In the genomic region with DNA sequence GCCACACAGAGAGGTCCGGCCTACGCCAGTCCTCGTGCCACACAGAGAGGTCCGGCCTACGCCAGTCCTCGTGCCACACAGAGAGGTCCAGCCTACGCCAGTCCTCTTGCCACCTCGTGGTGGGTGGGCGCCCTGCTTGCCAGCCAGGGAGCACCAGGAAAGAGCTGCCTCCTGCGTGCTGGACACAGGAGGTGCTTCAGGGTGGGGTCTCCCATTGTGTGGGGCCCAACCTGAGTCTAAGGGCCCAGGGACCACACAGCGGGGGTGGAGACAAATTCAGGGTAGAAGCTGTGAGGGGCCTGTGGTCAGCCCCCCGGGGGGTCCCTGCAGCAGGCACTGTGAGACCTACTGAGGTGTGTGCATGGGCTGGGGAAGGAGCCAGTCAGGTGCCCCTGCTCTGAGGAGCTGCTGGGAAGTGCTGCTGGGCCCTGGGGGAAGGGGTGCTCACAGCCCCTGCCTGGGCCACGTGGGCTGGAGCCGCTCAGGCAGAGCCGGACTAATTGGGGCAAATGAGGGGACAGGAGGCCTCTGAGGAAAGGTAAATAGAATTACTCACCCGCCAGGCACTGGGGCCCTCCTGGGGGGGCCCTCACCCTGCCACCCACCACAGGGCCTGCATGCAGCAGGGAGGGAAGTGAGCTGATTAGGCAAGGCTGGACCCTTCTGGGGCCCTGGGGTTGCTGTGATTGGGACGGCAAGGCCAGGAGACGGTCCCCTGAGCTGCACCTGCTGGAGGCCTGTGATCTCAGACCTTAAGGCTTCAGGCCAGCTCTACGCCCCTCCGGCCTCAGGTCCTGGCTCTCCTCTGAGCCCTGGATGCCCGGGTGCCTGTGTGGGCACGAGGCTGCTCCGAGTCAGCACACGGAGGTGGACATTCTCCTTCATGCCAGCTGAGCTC, we compare ENCODE assay signal across 12 cellular contexts. TPM values are rescaled to one million over a fixed set of nuclear protein-coding genes. Genes with fewer than 3 reads are reported as not detected.
DNase-seq lines count a peak whose midpoint lies in the region; ATAC-seq and TF ChIP-seq lines count a peak whose summit lies in the region.
"Had no signal": no experiment of that assay in that cellular context is flagged by ENCODE, and none has a peak within 500 bp of the region (broad histone marks: within the 10 kb centered on the region; RNA-seq: fewer than 3 reads in every experiment).

No MANE protein-coding gene starts in this region.

- H3K27me3 ChIP-seq in MM.1S (replicated peaks; ENCODE audit: insufficient read depth, low read length) (peaks cover 62% of the 10 kb centered on the region), PC-9 (ENCODE audit: insufficient read depth, low read depth) (0 out of 2 replicates have a peak, but pooled peaks cover 2% of the 10 kb centered on the region), neuronal stem cell (ENCODE audit: control insufficient read depth in 3 of 3, insufficient read depth in 3 of 3, low read depth in 1 of 3, low read length in 3 of 3) (peaks cover 0 to 15% (median 0%) of the 10 kb centered on the region in 3 experiments), tibial nerve (peaks cover 0 to 59% of the 10 kb centered on the region in 2 donors)

- POLR2A ChIA-PET in PC-9 (lab: Charles Lee; ENCODE audit: unreplicated experiment): interaction anchor here (0.7 kb wide), 1 partner anchor 10 kb away, joined by 8 read pairs; no protein-coding TSS in a partner anchor
- POLR2A ChIA-PET in naive thymus-derived CD8-positive, alpha-beta T cell (lab: Charles Lee): no interaction called here

- DNase-seq in MM.1S: no peak
- DNase-seq in PC-9: peak; percentile 36 to 45
- DNase-seq in neuronal stem cell (ENCODE audit: low spot score): no peak
- no peak for DNase-seq in naive thymus-derived CD8-positive, alpha-beta T cell
- DNase-seq in middle frontal gyrus (ENCODE audit: extremely low spot score, low spot score): no peak
- DNase-seq in tibial nerve (ENCODE audit: low spot score in 2 of 2): no peak
- DNase-seq: activated CD4-positive, alpha-beta T cell treated with anti-CD3 and anti-CD28 coated beads for 36 hours; activated naive CD4-positive, alpha-beta T cell treated with anti-CD3 and anti-CD28 coated beads for 36 hours; left ventricle myocardium superior had no signal

- H2AK5ac ChIP-seq in neuronal stem cell (ENCODE audit: low read depth, low read length): peak overlapping the region; percentile 20

- peaks cover 3 to 20% (median 6%) of the 10 kb centered on the region in 5 donors for H3K27me3 Mint-ChIP-seq in naive thymus-derived CD8-positive, alpha-beta T cell

- no peak overlapping the region for H4K8ac ChIP-seq in neuronal stem cell (ENCODE audit: low read depth, low read length)

- H3K9me2 ChIP-seq in MM.1S (replicated peaks; ENCODE audit: insufficient read depth, low read length): no peaks in the 10 kb centered on the region
- H3K9me2 ChIP-seq in PC-9 (ENCODE audit: insufficient read depth): no peaks in the 10 kb centered on the region

- H3K4me3 ChIP-seq in MM.1S (ENCODE audit: low read length) (no peak overlapping the region), PC-9 (no peak overlapping the region), neuronal stem cell (ENCODE audit: low read length in 2 of 2) (no peak overlapping the region), tibial nerve (no peak overlapping the region)

- no peak overlapping the region for H4K91ac ChIP-seq in neuronal stem cell (ENCODE audit: low read depth, low read length, poor library complexity)

- H3K36me3 ChIP-seq in MM.1S (replicated peaks; ENCODE audit: insufficient read depth, low read length) (no peaks in the 10 kb centered on the region), PC-9 (ENCODE audit: low read depth) (no peaks in the 10 kb centered on the region), neuronal stem cell (replicated peaks in 1 of 2; ENCODE audit: control insufficient read depth in 2 of 2, insufficient read depth in 2 of 2, low read length in 2 of 2) (no peaks in the 10 kb centered on the region), tibial nerve (no peaks in the 10 kb centered on the region)

- no peak for ATAC-seq in naive thymus-derived CD8-positive, alpha-beta T cell
- ATAC-seq: activated CD4-positive, alpha-beta T cell treated with anti-CD3 and anti-CD28 coated beads for 36 hours; left ventricle myocardium superior had no signal

- no peak overlapping the region for H3K4ac ChIP-seq in neuronal stem cell (ENCODE audit: low read length)

- H3K18ac ChIP-seq in neuronal stem cell (ENCODE audit: low read length): peak overlapping the region; percentile 85

- no TSS peak for BruUV-seq in PC-9 (replicated peaks; lab: Mats Ljungman, UMichigan)

- H3K36me3 Mint-ChIP-seq in naive thymus-derived CD8-positive, alpha-beta T cell: no peaks in the 10 kb centered on the region
- H3K36me3 Mint-ChIP-seq: type B pancreatic cell had no signal

- H2BK120ac ChIP-seq in neuronal stem cell (ENCODE audit: low read depth, low read length): no peak overlapping the region

- no peaks in the 10 kb centered on the region for H3K79me2 ChIP-seq in MM.1S (ENCODE audit: low read length)
- no peaks in the 10 kb centered on the region for H3K79me2 ChIP-seq in PC-9 (ENCODE audit: low read depth)

- peak overlapping the region; percentile 89 for H2BK15ac ChIP-seq in neuronal stem cell (ENCODE audit: low read length)

- H3K14ac ChIP-seq in neuronal stem cell (ENCODE audit: low read length): peak overlapping the region; percentile 38

- TF ChIP-seq EP300 in tibial nerve (IDR thresholded peaks at IDR 0.05): no peak

- intact Hi-C loops in PC-9 (cut with micrococcal nuclease; ENCODE audit: unreplicated experiment): no loop called here

- TF ChIP-seq CTCF in MM.1S (IDR thresholded peaks at IDR 0.05; ENCODE audit: low read length): no peak
- no peak for TF ChIP-seq CTCF in PC-9 (conservative IDR thresholded peaks at IDR 0.05)
- TF ChIP-seq CTCF in tibial nerve (IDR thresholded peaks at IDR 0.05): no peak

- no peak overlapping the region for H3K27ac Mint-ChIP-seq in naive thymus-derived CD8-positive, alpha-beta T cell
- H3K27ac Mint-ChIP-seq: activated CD4-positive, alpha-beta T cell treated with anti-CD3 and anti-CD28 coated beads for 36 hours; activated naive CD4-positive, alpha-beta T cell treated with anti-CD3 and anti-CD28 coated beads for 36 hours had no signal

- no peak overlapping the region for H3K23ac ChIP-seq in neuronal stem cell (ENCODE audit: low read depth, low read length, poor library complexity)

- H3K9ac ChIP-seq in MM.1S (ENCODE audit: low read length): no peak overlapping the region; the same call in 1 of the 2 replicates
- no peak overlapping the region for H3K9ac ChIP-seq in neuronal stem cell (ENCODE audit: low read depth, low read length, poor library complexity)

- CTCF ChIA-PET in PC-9 (lab: Charles Lee): no interaction called here

- H3F3A ChIP-seq in MM.1S (ENCODE audit: insufficient read depth, low read length) (peaks cover 3% of the 10 kb centered on the region; the same call in 1 of the 2 replicates), PC-9 (ENCODE audit: insufficient read depth, low read depth) (no peaks in the 10 kb centered on the region)

- H2BK12ac ChIP-seq in neuronal stem cell (ENCODE audit: low read length): no peak overlapping the region

- H3K9me3 ChIP-seq in MM.1S (replicated peaks; ENCODE audit: insufficient read depth, low read length): no peaks in the 10 kb centered on the region
- no peaks in the 10 kb centered on the region for H3K9me3 ChIP-seq in PC-9 (ENCODE audit: insufficient read depth, low read depth)
- no peaks in the 10 kb centered on the region for H3K9me3 ChIP-seq in neuronal stem cell (replicated peaks in 1 of 2; ENCODE audit: control insufficient read depth in 2 of 2, insufficient read depth in 1 of 2, low read depth in 1 of 2, low read length in 2 of 2)
- no peaks in the 10 kb centered on the region for H3K9me3 ChIP-seq in tibial nerve

- no peaks in the 10 kb centered on the region for H3K4me1 Mint-ChIP-seq in naive thymus-derived CD8-positive, alpha-beta T cell
- H3K4me1 Mint-ChIP-seq: activated CD4-positive, alpha-beta T cell treated with anti-CD3 and anti-CD28 coated beads for 36 hours had no signal

- no peak overlapping the region for H3K4me3 Mint-ChIP-seq in naive thymus-derived CD8-positive, alpha-beta T cell
- H3K4me3 Mint-ChIP-seq: activated CD4-positive, alpha-beta T cell treated with anti-CD3 and anti-CD28 coated beads for 36 hours; activated naive CD4-positive, alpha-beta T cell treated with anti-CD3 and anti-CD28 coated beads for 36 hours; type B pancreatic cell had no signal

- no peak overlapping the region for H3K27ac ChIP-seq in MM.1S (ENCODE audit: low read length)
- H3K27ac ChIP-seq in PC-9: no peak overlapping the region
- H3K27ac ChIP-seq in neuronal stem cell (replicated peaks; ENCODE audit: low read length): no peak overlapping the region
- H3K27ac ChIP-seq in tibial nerve: no peak overlapping the region

- H3K9me3 Mint-ChIP-seq in naive thymus-derived CD8-positive, alpha-beta T cell: no peaks in the 10 kb centered on the region
- H3K9me3 Mint-ChIP-seq: activated naive CD4-positive, alpha-beta T cell treated with anti-CD3 and anti-CD28 coated beads for 36 hours; type B pancreatic cell had no signal

- H3K4me1 ChIP-seq in MM.1S (ENCODE audit: low read length) (peaks cover 8% of the 10 kb centered on the region), PC-9 (replicated peaks; ENCODE audit: insufficient read depth) (no peaks in the 10 kb centered on the region), neuronal stem cell (ENCODE audit: control insufficient read depth in 2 of 2, insufficient read depth in 1 of 2, low read depth in 1 of 2, low read length in 2 of 2) (peaks cover 3 to 7% of the 10 kb centered on the region in 2 donors), tibial nerve (no peaks in the 10 kb centered on the region)

- no peaks in the 10 kb centered on the region for H4K20me1 ChIP-seq in MM.1S (ENCODE audit: insufficient read depth, low read length)
- H4K20me1 ChIP-seq in PC-9 (ENCODE audit: insufficient read depth): no peaks in the 10 kb centered on the region

- TF ChIP-seq POLR2A in tibial nerve (IDR thresholded peaks at IDR 0.05): no peak

- peak overlapping the region; percentile 61 for H3K4me2 ChIP-seq in MM.1S (ENCODE audit: low read depth, low read length)
- H3K4me2 ChIP-seq in PC-9: peak overlapping the region; percentile 25
- no peak overlapping the region for H3K4me2 ChIP-seq in neuronal stem cell (ENCODE audit: insufficient read depth, low read length, poor library complexity, severe bottlenecking)

- WGBS in neuronal stem cell (ENCODE audit: extremely low coverage in 2 of 2, insufficient read length in 2 of 2, insufficient replicate concordance in 1 of 2), 2 donors: no CpG with 5 or more reads among the region's 24 CpGs
- 71 to 77% methylated on average over 8 to 12 of the region's 24 CpGs for WGBS in tibial nerve, 2 donors

- peak overlapping the region; percentile 76 for H2AFZ ChIP-seq in MM.1S (ENCODE audit: low read length)
- H2AFZ ChIP-seq in PC-9: no peak overlapping the region
- no peak overlapping the region for H2AFZ ChIP-seq in neuronal stem cell (ENCODE audit: low read length)

- peak overlapping the region; percentile 39 for H2BK5ac ChIP-seq in neuronal stem cell (ENCODE audit: low read length)

- peaks cover 2% of the 10 kb centered on the region for H3K79me1 ChIP-seq in neuronal stem cell (ENCODE audit: low read depth, low read length)

RNA-seq across cellular contexts. Expression of gene GCGR, which starts 11.0 kb away (rescaled TPM):
- not detected in 2 replicates for total RNA-seq in PC-9 (2021)
- polyA plus RNA-seq in neuronal stem cell (2013, experiment 1 of 2): 0.40 TPM
- polyA plus RNA-seq in neuronal stem cell (2013, experiment 2 of 2): 0.50 TPM
- total RNA-seq in naive thymus-derived CD8-positive, alpha-beta T cell: not detected
- polyA plus RNA-seq in naive thymus-derived CD8-positive, alpha-beta T cell: not detected
- total RNA-seq in tibial nerve: 10 to 100 TPM in 2 of 4 donors, 1 to 10 TPM in 2; 1.8 to 14.7 (median 8.1) TPM
- total RNA-seq: activated CD4-positive, alpha-beta T cell treated with anti-CD3 and anti-CD28 coated beads for 36 hours; activated naive CD4-positive, alpha-beta T cell treated with anti-CD3 and anti-CD28 coated beads for 36 hours; left ventricle myocardium superior; posterior vena cava; SK-MEL-5 had no signal

RNA-seq across cellular contexts. Expression of gene MCRIP1, which starts 18.1 kb away (rescaled TPM):
- total RNA-seq in PC-9 (2021): 53.8 and 84.0 TPM in 2 replicates
- polyA plus RNA-seq in neuronal stem cell (2013, experiment 1 of 2): 145 TPM
- 137 TPM for polyA plus RNA-seq in neuronal stem cell (2013, experiment 2 of 2)
- total RNA-seq in naive thymus-derived CD8-positive, alpha-beta T cell: 10 to 100 TPM; 58.4 to 59.0 TPM
- 10 to 100 TPM; 49.5 to 61.8 (median 55.0) TPM for polyA plus RNA-seq in naive thymus-derived CD8-positive, alpha-beta T cell
- total RNA-seq in tibial nerve: 100 to 1,000 TPM in 1 of 4 donors, 10 to 100 TPM in 3; 78.7 to 105 (median 92.5) TPM

RNA-seq across cellular contexts. Expression of gene PPP1R27, which starts 19.9 kb away (rescaled TPM):
- total RNA-seq in PC-9 (2021) (not detected in 2 replicates), tibial nerve (1 to 10 TPM in 1 of 4 donors, not detected in 3; 2.6 TPM)
- 0.20 TPM for polyA plus RNA-seq in neuronal stem cell (2013, experiment 1 of 2)
- 0.21 TPM for polyA plus RNA-seq in neuronal stem cell (2013, experiment 2 of 2)
- total RNA-seq in naive thymus-derived CD8-positive, alpha-beta T cell: not detected
- under 1 TPM in 1 of 3 donors, not detected in 2; 0.11 TPM for polyA plus RNA-seq in naive thymus-derived CD8-positive, alpha-beta T cell
- total RNA-seq: activated CD4-positive, alpha-beta T cell treated with anti-CD3 and anti-CD28 coated beads for 36 hours; activated naive CD4-positive, alpha-beta T cell treated with anti-CD3 and anti-CD28 coated beads for 36 hours; posterior vena cava had no signal

RNA-seq across cellular contexts. Expression of gene P4HB, which starts 45.3 kb away (rescaled TPM):
- total RNA-seq in PC-9 (2021) (636 and 782 TPM in 2 replicates), tibial nerve (100 to 1,000 TPM; 385 to 594 (median 472) TPM)
- 321 TPM for polyA plus RNA-seq in neuronal stem cell (2013, experiment 1 of 2)
- polyA plus RNA-seq in neuronal stem cell (2013, experiment 2 of 2): 298 TPM
- 100 to 1,000 TPM; 181 to 190 TPM for total RNA-seq in naive thymus-derived CD8-positive, alpha-beta T cell
- 100 to 1,000 TPM; 166 to 191 (median 191) TPM for polyA plus RNA-seq in naive thymus-derived CD8-positive, alpha-beta T cell

RNA-seq across cellular contexts. Expression of gene ARHGDIA, which starts 56.1 kb away (rescaled TPM):
- total RNA-seq in PC-9 (2021): 242 and 309 TPM in 2 replicates
- 124 TPM for polyA plus RNA-seq in neuronal stem cell (2013, experiment 1 of 2)
- 118 TPM for polyA plus RNA-seq in neuronal stem cell (2013, experiment 2 of 2)
- total RNA-seq in naive thymus-derived CD8-positive, alpha-beta T cell: 100 to 1,000 TPM; 317 to 343 TPM
- polyA plus RNA-seq in naive thymus-derived CD8-positive, alpha-beta T cell: 100 to 1,000 TPM in 1 of 3 donors, 10 to 100 TPM in 2; 55.1 to 102 (median 87.2) TPM
- total RNA-seq in tibial nerve: 100 to 1,000 TPM; 190 to 484 (median 237) TPM

Comparison
In these comparisons a context has a peak if more than half of its experiments do, and no peak if none do; other contexts are left out.
1. DNase-seq: peak in PC-9 (2 of 2); none in MM.1S (single experiment), neuronal stem cell (single experiment), naive thymus-derived CD8-positive, alpha-beta T cell (0 of 10), middle frontal gyrus (single experiment) and tibial nerve (0 of 2).